8 cellular contexts compared by ENCODE assay signal in genomic region chr1:203304391-203304918, GRCh38. TPM values are rescaled to one million over a fixed set of nuclear protein-coding genes. Genes with fewer than 3 reads are reported as not detected.
DNase-seq lines count a peak whose midpoint lies in the region; ATAC-seq, FAIRE-seq and TF ChIP-seq lines count a peak whose summit lies in the region.

No MANE protein-coding gene starts in this region.

- ATAC-seq in GM19452 (IDR thresholded peaks at IDR 0.05; ENCODE audit: unreplicated experiment): no peak

- POLR2A ChIA-PET in endothelial cell of umbilical vein (lab: Charles Lee): interaction anchor here (0.6 to 4.9 kb wide), 17 partner anchors 8 to 1920 kb away, joined by 3 to 115 read pairs (median 3); partner anchors contain the start of gene MDM4

- peaks cover 20% of the 10 kb centered on the region for H3K36me3 Mint-ChIP-seq in progenitor cell of endocrine pancreas (ENCODE audit: insufficient read depth)

- H3K4me1 Mint-ChIP-seq in progenitor cell of endocrine pancreas (ENCODE audit: low read depth): peaks cover 43% of the 10 kb centered on the region

- peak overlapping the region; percentile 84 for H2AFZ ChIP-seq in endothelial cell of umbilical vein (ENCODE audit: low read depth, low read length)

- peak overlapping the region; percentile 19 for H3K4me2 ChIP-seq in endothelial cell of umbilical vein (ENCODE audit: insufficient read depth, low read length)

- peak overlapping the region; percentile 95 for H3K27ac Mint-ChIP-seq in progenitor cell of endocrine pancreas

- no peaks in the 10 kb centered on the region for H3K27me3 Mint-ChIP-seq in progenitor cell of endocrine pancreas

- H3K27ac ChIP-seq in Peyer's patch (peak overlapping the region; percentile 97 to 100 (median 98)), endothelial cell of umbilical vein (ENCODE audit: insufficient read depth, low read depth, low read length) (peak overlapping the region; percentile 33)

- H3K36me3 ChIP-seq in Peyer's patch: peaks cover 0 to 28% (median 0%) of the 10 kb centered on the region in 3 donors
- H3K36me3 ChIP-seq in endothelial cell of umbilical vein (ENCODE audit: control insufficient read depth in 2 of 2, extremely low read depth in 1 of 2, insufficient read depth in 2 of 2, low read length in 2 of 2): peaks cover 2 to 12% of the 10 kb centered on the region in 2 experiments

- intact Hi-C loops in endothelial cell of umbilical vein (cut with micrococcal nuclease): no loop called here

- no TSS peak for BruUV-seq in endothelial cell of umbilical vein (replicated peaks; lab: Mats Ljungman, UMichigan)

- H3K79me2 ChIP-seq in endothelial cell of umbilical vein (ENCODE audit: control insufficient read depth, insufficient read depth, low read length): peaks cover 6% of the 10 kb centered on the region

- dilution Hi-C loops in endothelial cell of umbilical vein (cut with MboI; ENCODE audit: extremely low pct_ligation_motif_present, low sequenced_read_pairs): no loop called here

- H4K20me1 ChIP-seq in endothelial cell of umbilical vein (replicated peaks; ENCODE audit: control insufficient read depth, extremely low read depth, insufficient read depth, low read length): peaks cover 5% of the 10 kb centered on the region

- peak; percentile 24 for FAIRE-seq in endothelial cell of umbilical vein (lab: Jason Lieb, UNC)

- no peak for TF ChIP-seq CTCF in GM12865 (IDR thresholded peaks at IDR 0.05; ENCODE audit: insufficient read depth, low read depth, low read length, missing control alignments)
- no peak for TF ChIP-seq CTCF in Peyer's patch (IDR thresholded peaks at IDR 0.05)
- no peak for TF ChIP-seq CTCF in endothelial cell of umbilical vein (IDR thresholded peaks at IDR 0.05; ENCODE audit: extremely low read depth in 1 of 2, insufficient read depth in 1 of 2, low read depth in 1 of 2, low read length in 2 of 2)
- no peak for TF ChIP-seq CTCF in progenitor cell of endocrine pancreas (IDR thresholded peaks at IDR 0.05; ENCODE audit: unreplicated experiment)

- peak overlapping the region; percentile 53 for H3K4me3 Mint-ChIP-seq in progenitor cell of endocrine pancreas (ENCODE audit: low read depth)

- H3K9ac ChIP-seq in endothelial cell of umbilical vein (replicated peaks; ENCODE audit: extremely low read depth, insufficient read depth, low read length): peak overlapping the region; percentile 53

- H3K4me3 ChIP-seq in GM12865 (ENCODE audit: low read depth, low read length) (peak overlapping the region; percentile 92), Peyer's patch (peak overlapping the region; percentile 90 to 98 (median 97)), endothelial cell of umbilical vein (replicated peaks in 1 of 3; ENCODE audit: insufficient read depth in 1 of 3, low read depth in 1 of 3, low read length in 3 of 3) (no peak overlapping the region)

- no peaks in the 10 kb centered on the region for H3K9me1 ChIP-seq in endothelial cell of umbilical vein (replicated peaks; ENCODE audit: control insufficient read depth, extremely low read depth, insufficient read depth, low read length)

- CTCF ChIA-PET in endothelial cell of umbilical vein (lab: Charles Lee): interaction anchor here (0.6 to 7.8 kb wide), 8 partner anchors 16 to 317 kb away, joined by 3 to 88 read pairs (median 5); no protein-coding TSS in a partner anchor

- TF ChIP-seq POLR2A in Peyer's patch (IDR thresholded peaks at IDR 0.05) (no peak), endothelial cell of umbilical vein (IDR thresholded peaks at IDR 0.05; ENCODE audit: low read depth, low read length) (no peak)

- H3K9me3 ChIP-seq in Peyer's patch (no peaks in the 10 kb centered on the region), endothelial cell of umbilical vein (replicated peaks; ENCODE audit: control insufficient read depth, insufficient read depth, low read length) (no peaks in the 10 kb centered on the region)

- H3K4me1 ChIP-seq in Peyer's patch: peaks cover 7 to 39% (median 12%) of the 10 kb centered on the region in 4 donors
- H3K4me1 ChIP-seq in endothelial cell of umbilical vein (ENCODE audit: control insufficient read depth, extremely low read depth, insufficient read depth, low read length): peaks cover 19% of the 10 kb centered on the region

- H3K27me3 ChIP-seq in Peyer's patch: no peaks in the 10 kb centered on the region
- H3K27me3 ChIP-seq in endothelial cell of umbilical vein (ENCODE audit: control insufficient read depth in 2 of 2, insufficient read depth in 2 of 2, low read length in 2 of 2): peaks cover 7 to 8% of the 10 kb centered on the region in 2 experiments

- H3K9me3 Mint-ChIP-seq in progenitor cell of endocrine pancreas (ENCODE audit: low read depth): no peaks in the 10 kb centered on the region

- DNase-seq in GM12865 (ENCODE audit: low read depth) (no peak), Peyer's patch (peak in 1 of 3 donors; percentile 61), endothelial cell of umbilical vein (ENCODE audit: low read depth, low spot score) (no peak), progenitor cell of endocrine pancreas (ENCODE audit: low spot score, unreplicated experiment) (no peak), activated gamma-delta T cell treated with Interleukin-2 at 50 U/mL for 16 hours (no peak), NCI-H187 (lab: John Stamatoyannopoulos, UW) (no peak), NCI-H1694 (lab: John Stamatoyannopoulos, UW) (no peak)

TF ChIP-seq in endothelial cell of umbilical vein, 7 proteins besides CTCF, POLR2A, EP300 and RAD21:
- no peak for TF ChIP-seq EZH2 (IDR thresholded peaks at IDR 0.05; ENCODE audit: borderline replicate concordance, low read depth, low read length, severe bottlenecking)
- TF ChIP-seq JUN (IDR thresholded peaks at IDR 0.05; ENCODE audit: borderline replicate concordance, insufficient read depth, insufficient read length, low read depth): no peak
- TF ChIP-seq MYC (IDR thresholded peaks at IDR 0.05; ENCODE audit: low read depth, low read length): no peak
- TF ChIP-seq MAX (IDR thresholded peaks at IDR 0.05; ENCODE audit: insufficient read depth, insufficient read length): no peak
- TF ChIP-seq GATA2 (IDR thresholded peaks at IDR 0.05; ENCODE audit: insufficient read depth, insufficient read length, low read depth, low read length): no peak
- no peak for TF ChIP-seq FOS (IDR thresholded peaks at IDR 0.05; ENCODE audit: borderline replicate concordance, insufficient read depth, low read length)
- no peak for TF ChIP-seq POLR2AphosphoS5 (IDR thresholded peaks at IDR 0.05; ENCODE audit: insufficient read depth, low read depth, low read length)

RNA-seq across cellular contexts. Expression of gene BTG2, which starts 0.9 kb away (rescaled TPM):
- total RNA-seq in Peyer's patch (100 to 1,000 TPM in 1 of 4 donors, 10 to 100 TPM in 3; 45.0 to 129 (median 58.8) TPM), endothelial cell of umbilical vein (40.3 and 50.1 TPM in 2 replicates), progenitor cell of endocrine pancreas (103 and 110 TPM in 2 replicates)
- polyA plus RNA-seq in endothelial cell of umbilical vein: 35.6 and 59.0 TPM in 2 replicates
- polyA plus RNA-seq in endothelial cell of umbilical vein (2011; cell fraction: cytosol; rRNA removed): 22.8 and 28.2 TPM in 2 replicates
- 16.8 and 17.3 TPM in 2 replicates for polyA plus RNA-seq in endothelial cell of umbilical vein (2011; cell fraction: nucleus; rRNA removed)
- 26.0 and 27.1 TPM in 2 replicates for polyA plus RNA-seq in endothelial cell of umbilical vein (2012)
- 50.2 and 51.0 TPM in 2 replicates for polyA minus RNA-seq in endothelial cell of umbilical vein
- polyA minus RNA-seq in endothelial cell of umbilical vein (2011; cell fraction: cytosol; rRNA and poly(A)+ RNA removed): 11.2 TPM
- polyA minus RNA-seq in endothelial cell of umbilical vein (2011; cell fraction: nucleus; rRNA and poly(A)+ RNA removed): 17.3 and 21.6 TPM in 2 replicates

RNA-seq across cellular contexts. Expression of gene FMOD, which starts 46.5 kb away (rescaled TPM):
- total RNA-seq in Peyer's patch: 10 to 100 TPM; 10.5 to 33.8 (median 12.2) TPM
- 0.11 TPM in 1 of 2 replicates, not detected in the other for total RNA-seq in endothelial cell of umbilical vein
- polyA plus RNA-seq in endothelial cell of umbilical vein: 0.10 and 0.12 TPM in 2 replicates
- polyA plus RNA-seq in endothelial cell of umbilical vein (2011; cell fraction: cytosol; rRNA removed): 0.09 and 0.14 TPM in 2 replicates
- 0.06 TPM in 1 of 2 replicates, not detected in the other for polyA plus RNA-seq in endothelial cell of umbilical vein (2011; cell fraction: nucleus; rRNA removed)
- polyA plus RNA-seq in endothelial cell of umbilical vein (2012): 0.41 and 0.94 TPM in 2 replicates
- 0.23 TPM in 1 of 2 replicates, not detected in the other for polyA minus RNA-seq in endothelial cell of umbilical vein
- polyA minus RNA-seq in endothelial cell of umbilical vein (2011; cell fraction: cytosol; rRNA and poly(A)+ RNA removed): not detected
- polyA minus RNA-seq in endothelial cell of umbilical vein (2011; cell fraction: nucleus; rRNA and poly(A)+ RNA removed): not detected in 2 replicates
- 2.5 and 3.1 TPM in 2 replicates for total RNA-seq in progenitor cell of endocrine pancreas

Comparison
In these comparisons a context has a peak if more than half of its experiments do, and no peak if none do; other contexts are left out.
1. H3K4me3 ChIP-seq: peak in GM12865 (single experiment) and Peyer's patch (4 of 4); none in endothelial cell of umbilical vein (0 of 3).